In the genomic region with DNA sequence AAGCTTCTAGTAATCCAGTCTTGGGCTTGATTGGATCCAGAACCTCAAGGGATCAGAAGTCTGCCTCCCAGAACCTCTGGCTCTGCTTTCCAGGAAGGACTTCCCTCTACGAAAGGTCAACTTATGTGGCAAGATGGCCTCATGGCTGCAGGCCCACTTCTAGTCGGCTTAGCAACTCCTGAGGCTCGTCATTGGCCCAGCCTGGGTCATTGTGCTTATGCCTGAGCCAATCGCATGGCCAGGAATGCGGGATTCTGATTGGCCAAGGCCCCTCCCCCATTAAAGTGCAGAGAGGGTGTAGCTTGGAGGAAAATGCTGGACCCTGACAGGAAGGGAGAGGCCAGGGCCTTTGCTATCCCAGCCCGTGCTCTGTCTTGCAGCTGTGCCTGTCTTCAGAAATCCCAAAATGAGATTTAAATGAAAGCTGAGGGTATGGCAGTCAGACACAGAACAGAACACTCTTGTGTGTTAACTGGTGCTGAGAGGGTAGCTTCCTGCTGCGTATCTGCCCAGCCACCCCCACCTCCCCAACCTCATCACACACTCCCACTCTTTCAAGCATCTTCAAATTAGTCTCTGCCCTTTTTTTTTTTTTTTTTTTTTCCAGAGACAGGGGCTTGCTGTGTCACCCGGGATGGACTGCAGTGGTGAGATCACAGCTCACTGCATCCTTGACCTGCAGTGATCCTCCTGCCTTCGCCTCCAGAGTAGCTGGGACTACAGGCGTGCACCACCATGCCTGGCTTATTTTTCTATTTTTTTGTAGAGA, we compare ENCODE assay signal across 1 cellular context.
A peak's percentile ranks its signal among the peaks of the same experiment; 100 is the strongest.
TF ChIP-seq lines count a peak whose summit lies in the region.

No MANE protein-coding gene starts in this region.

TF ChIP-seq in HEK293, 187 proteins besides CTCF, POLR2A, EP300 and RAD21 (continued from another document):
- TF ChIP-seq, protein P1, sequence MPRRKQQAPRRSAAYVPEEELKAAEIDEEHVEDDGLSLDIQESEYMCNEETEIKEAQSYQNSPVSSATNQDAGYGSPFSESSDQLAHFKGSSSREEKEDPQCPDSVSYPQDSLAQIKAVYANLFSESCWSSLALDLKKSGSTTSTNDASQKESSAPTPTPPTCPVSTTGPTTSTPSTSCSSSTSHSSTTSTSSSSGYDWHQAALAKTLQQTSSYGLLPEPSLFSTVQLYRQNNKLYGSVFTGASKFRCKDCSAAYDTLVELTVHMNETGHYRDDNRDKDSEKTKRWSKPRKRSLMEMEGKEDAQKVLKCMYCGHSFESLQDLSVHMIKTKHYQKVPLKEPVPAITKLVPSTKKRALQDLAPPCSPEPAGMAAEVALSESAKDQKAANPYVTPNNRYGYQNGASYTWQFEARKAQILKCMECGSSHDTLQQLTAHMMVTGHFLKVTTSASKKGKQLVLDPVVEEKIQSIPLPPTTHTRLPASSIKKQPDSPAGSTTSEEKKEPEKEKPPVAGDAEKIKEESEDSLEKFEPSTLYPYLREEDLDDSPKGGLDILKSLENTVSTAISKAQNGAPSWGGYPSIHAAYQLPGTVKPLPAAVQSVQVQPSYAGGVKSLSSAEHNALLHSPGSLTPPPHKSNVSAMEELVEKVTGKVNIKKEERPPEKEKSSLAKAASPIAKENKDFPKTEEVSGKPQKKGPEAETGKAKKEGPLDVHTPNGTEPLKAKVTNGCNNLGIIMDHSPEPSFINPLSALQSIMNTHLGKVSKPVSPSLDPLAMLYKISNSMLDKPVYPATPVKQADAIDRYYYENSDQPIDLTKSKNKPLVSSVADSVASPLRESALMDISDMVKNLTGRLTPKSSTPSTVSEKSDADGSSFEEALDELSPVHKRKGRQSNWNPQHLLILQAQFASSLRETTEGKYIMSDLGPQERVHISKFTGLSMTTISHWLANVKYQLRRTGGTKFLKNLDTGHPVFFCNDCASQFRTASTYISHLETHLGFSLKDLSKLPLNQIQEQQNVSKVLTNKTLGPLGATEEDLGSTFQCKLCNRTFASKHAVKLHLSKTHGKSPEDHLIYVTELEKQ (tag by site-specific recombination; IDR thresholded peaks at IDR 0.05; ENCODE audit: borderline replicate concordance) = no peak
- TF ChIP-seq EGR2 (tag by site-specific recombination; IDR thresholded peaks at IDR 0.05; ENCODE audit: low read depth) (peak; percentile 74), SP2 (tag by site-specific recombination; IDR thresholded peaks at IDR 0.05) (peak; percentile 62), ZNF335 (tag by site-specific recombination; conservative IDR thresholded peaks at IDR 0.05) (peak; percentile 55), ZNF362 (tag by site-specific recombination; IDR thresholded peaks at IDR 0.05) (0 out of 2 replicates have a peak, but pooled peaks have one; percentile 20), YY1 (tag by site-specific recombination; IDR thresholded peaks at IDR 0.05) (peak; percentile 56; the same call in 1 of the 2 replicates), ZNF514 (tag by site-specific recombination; IDR thresholded peaks at IDR 0.05) (no peak), KLF8 (tag by site-specific recombination; IDR thresholded peaks at IDR 0.05) (no peak), BCL6B (tag by site-specific recombination; IDR thresholded peaks at IDR 0.05) (peak; percentile 72; the same call in 1 of the 2 replicates), ZFHX2 (tag by site-specific recombination; conservative IDR thresholded peaks at IDR 0.05) (peak; percentile 76)
